10 cellular contexts compared by ENCODE assay signal in the genomic region with DNA sequence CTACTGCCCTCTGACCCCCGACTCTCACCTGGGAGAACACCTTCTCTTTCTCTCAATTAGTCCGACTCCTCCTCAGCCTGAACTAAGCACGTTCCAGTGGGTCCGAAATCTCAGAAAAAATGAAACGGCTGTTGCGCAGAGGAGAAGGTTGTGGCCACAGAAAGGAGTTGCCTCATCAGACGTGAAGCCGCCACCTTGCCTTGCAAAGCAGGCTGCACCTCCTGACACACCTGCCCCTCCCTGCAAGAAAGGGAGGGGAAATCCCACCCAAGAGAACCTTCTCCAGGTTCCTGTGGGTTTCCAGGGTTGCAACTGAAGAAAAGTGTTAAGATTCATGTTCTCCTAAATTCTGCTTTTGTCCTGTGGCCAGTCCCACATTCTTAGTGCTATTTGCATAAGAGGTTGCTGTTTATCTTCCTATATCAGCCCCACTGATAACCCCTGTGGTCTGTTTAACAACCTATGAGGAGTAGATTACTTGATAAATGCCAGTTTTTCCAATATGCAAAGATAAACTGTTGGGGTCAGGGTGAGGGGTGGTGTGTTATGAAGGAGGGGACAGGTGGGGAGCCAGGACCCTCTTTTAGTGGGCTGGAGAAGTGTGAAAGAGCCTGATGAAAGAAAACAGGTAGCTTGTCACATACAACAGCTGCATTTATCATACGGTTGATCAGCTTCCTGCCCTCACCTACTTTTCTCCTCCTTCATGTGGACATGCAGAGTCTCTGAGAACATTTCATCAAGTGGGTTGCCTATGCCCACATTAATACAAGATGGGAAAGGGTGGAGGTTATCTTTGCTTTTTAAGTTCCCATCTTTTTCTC. TPM values are rescaled to one million over a fixed set of nuclear protein-coding genes. Genes with fewer than 3 reads are reported as not detected.
DNase-seq lines count a peak whose midpoint lies in the region; ATAC-seq and TF ChIP-seq lines count a peak whose summit lies in the region.
"Had no signal": no experiment of that assay in that cellular context is flagged by ENCODE, and none has a peak within 500 bp of the region (broad histone marks: within the 10 kb centered on the region; RNA-seq: fewer than 3 reads in every experiment).

No MANE protein-coding gene starts in this region.

- TF ChIP-seq CTCF in adrenal gland (IDR thresholded peaks at IDR 0.05), result no peak

- H3K27me3 ChIP-seq in adrenal gland, result no peaks in the 10 kb centered on the region

- ATAC-seq in GM18858 (IDR thresholded peaks at IDR 0.05; ENCODE audit: unreplicated experiment) (no peak), HG02885 (IDR thresholded peaks at IDR 0.05; ENCODE audit: poor library complexity, unreplicated experiment) (no peak)

- H3K4me3 ChIP-seq in adrenal gland, result no peak overlapping the region

- no peak for TF ChIP-seq POLR2A in adrenal gland (IDR thresholded peaks at IDR 0.05)

- 79 to 88% (median 81%) methylated on average over 9 of the region's 9 CpGs for WGBS in adrenal gland, 4 donors

- DNase-seq in GF-D8 (lab: John Stamatoyannopoulos, UW) (peak; percentile 97), NCI-H2029 treated with DMSO at 0.1 percent for 48 hours (lab: John Stamatoyannopoulos, UW) (peak; percentile 64), adrenal gland (peak in 1 of 7 donors; percentile 33), posterior vena cava (ENCODE audit: low spot score) (peak; percentile 32), T1000 (lab: John Stamatoyannopoulos, UW) (no peak), C1 segment of cervical spinal cord (lab: John Stamatoyannopoulos, UW) (no peak)
- DNase-seq: caudate nucleus, NCI-H1436 treated with DMSO at 0.1 percent for 48 hours had no signal

- intact Hi-C loops in adrenal gland (cut with DNase I) (no loop called here), posterior vena cava (cut with DNase I) (no loop called here)

- H3K9me3 ChIP-seq in adrenal gland (replicated peaks in 1 of 3), result no peaks in the 10 kb centered on the region

- peaks cover 90 to 99% of the 10 kb centered on the region in 2 donors for H3K4me1 ChIP-seq in adrenal gland (replicated peaks in 1 of 2)

- H3K27ac ChIP-seq in adrenal gland, result peak overlapping the region in 3 of 5 donors; percentile 70 to 91 (median 74)

- peaks cover 0 to 34% of the 10 kb centered on the region in 2 donors for H3K36me3 ChIP-seq in adrenal gland (replicated peaks in 1 of 2)

RNA-seq across cellular contexts. Expression of a gene that starts 18.2 kb away (rescaled TPM):
- total RNA-seq in adrenal gland (100 to 1,000 TPM in 1 of 8 donors, 10 to 100 TPM in 7; 25.3 to 119 (median 68.6) TPM), posterior vena cava (100 to 1,000 TPM; 188 to 208 TPM)
- polyA plus RNA-seq in adrenal gland, result 10 to 100 TPM; 16.0 to 36.0 (median 16.0) TPM

Comparison
In these comparisons a context has a peak if more than half of its experiments do, and no peak if none do; other contexts are left out.
1. DNase-seq: peak in GF-D8 (single experiment), NCI-H2029 treated with DMSO at 0.1 percent for 48 hours (single experiment) and posterior vena cava (single experiment); none in T1000 (single experiment) and C1 segment of cervical spinal cord (0 of 14).